8 cellular contexts compared by ENCODE assay signal in genomic region chr1:1069061-1069710, GRCh38. TPM values are rescaled to one million over a fixed set of nuclear protein-coding genes. Genes with fewer than 3 reads are reported as not detected.
DNase-seq lines count a peak whose midpoint lies in the region; ATAC-seq, FAIRE-seq and TF ChIP-seq lines count a peak whose summit lies in the region.

No MANE protein-coding gene starts in this region.

- peaks cover 3% of the 10 kb centered on the region for H3K4me1 ChIP-seq in osteoblast (ENCODE audit: insufficient read depth, low read length)
- peaks cover 10% of the 10 kb centered on the region for H3K4me1 ChIP-seq in testis

- H3K4me2 ChIP-seq in osteoblast (ENCODE audit: insufficient read depth, low read length), result peak overlapping the region; percentile 82

- FAIRE-seq in frontal cortex (lab: Jason Lieb, UNC), result no peak

- H3K27me3 ChIP-seq in osteoblast (ENCODE audit: insufficient read depth, low read length) (peaks cover 11% of the 10 kb centered on the region), testis (no peaks in the 10 kb centered on the region)

- CTCF ChIA-PET in RWPE1 (lab: Yijun Ruan, JAX), result interaction anchor here (0.6 to 3.0 kb wide), 2 partner anchors 8 to 68 kb away, joined by 3 to 11 read pairs; no protein-coding TSS in a partner anchor

- 1% methylated on average over 71 of the region's 75 CpGs; no CpG with 5 or more reads in 1 of the 2 donors for WGBS in testis, 2 donors

- H3K79me2 ChIP-seq in osteoblast (ENCODE audit: insufficient read depth, low read length), result no peaks in the 10 kb centered on the region

- TF ChIP-seq POLR2A in testis (IDR thresholded peaks at IDR 0.05), result no peak

- H2AFZ ChIP-seq in osteoblast (ENCODE audit: low read length), result peak overlapping the region; percentile 85

- no peaks in the 10 kb centered on the region for H4K20me1 ChIP-seq in osteoblast (ENCODE audit: insufficient read depth, low read length)

- in situ Hi-C loops in ACHN (cut with HindIII; ENCODE audit: low pct_ligation_motif_present, low pct_unique_long_range_greater_than_20kb, low sequenced_read_pairs), result no loop called here

- ATAC-seq in GM18858 (IDR thresholded peaks at IDR 0.05; ENCODE audit: unreplicated experiment), result peak; percentile 39

- no peak for TF ChIP-seq CTCF in RWPE1 (conservative IDR thresholded peaks at IDR 0.05; ENCODE audit: low read depth)
- TF ChIP-seq CTCF in osteoblast (IDR thresholded peaks at IDR 0.05; ENCODE audit: extremely low read depth, low read depth, low read length), result no peak
- TF ChIP-seq CTCF in testis (IDR thresholded peaks at IDR 0.05), result no peak

- peak; percentile 70 for DNase-seq in ACHN
- DNase-seq in HPDE6-E6E7 (ENCODE audit: extremely low spot score), result peak; percentile 58
- peak; percentile 86 for DNase-seq in RWPE1 (ENCODE audit: low spot score)
- DNase-seq in activated effector memory CD4-positive, alpha-beta T cell treated with anti-CD3 and anti-CD28 coated beads, Interleukin-2, amount 50 U/mL, for 16 hours, result peak; percentile 96
- peak; percentile 93 to 95 for DNase-seq in frontal cortex (ENCODE audit: low spot score in 2 of 2)
- peak; percentile 97 for DNase-seq in osteoblast (ENCODE audit: insufficient read length, low spot score, missing footprints)
- DNase-seq in testis, result peak; percentile 83

- H3K36me3 ChIP-seq in osteoblast (ENCODE audit: insufficient read depth, low read length) (no peaks in the 10 kb centered on the region), testis (ENCODE audit: low read depth, missing control alignments) (no peaks in the 10 kb centered on the region)

- intact Hi-C loops in testis (cut with DNase I; ENCODE audit: low total_unique reads), result loop anchor here (10.0 kb wide), 1 partner anchor 64 kb away; the partner anchor contains the start of gene HES4

- POLR2A ChIA-PET in RWPE1 (lab: Yijun Ruan, JAX; ENCODE audit: low non-redundant PET), result interaction anchor here (0.6 kb wide), 1 partner anchor 182 kb away, joined by 5 read pairs; no protein-coding TSS in a partner anchor

- H3K4me3 ChIP-seq in osteoblast (ENCODE audit: insufficient read depth, low read length), result peak overlapping the region; percentile 70
- H3K4me3 ChIP-seq in testis, result peak overlapping the region; percentile 45 to 66

- no peaks in the 10 kb centered on the region for H3K9me3 ChIP-seq in osteoblast (ENCODE audit: low read depth, low read length)
- H3K9me3 ChIP-seq in testis, result no peaks in the 10 kb centered on the region

- peak overlapping the region; percentile 68 for H3K27ac ChIP-seq in RWPE1
- H3K27ac ChIP-seq in osteoblast (ENCODE audit: low read depth, low read length), result no peak overlapping the region
- H3K27ac ChIP-seq in testis, result no peak overlapping the region

RNA-seq across cellular contexts. Expression of gene RNF223, which starts 4.9 kb away (rescaled TPM):
- total RNA-seq in frontal cortex, result not detected
- total RNA-seq in osteoblast, result not detected in 2 replicates
- under 1 TPM; 0.19 to 0.31 TPM for total RNA-seq in testis
- not detected for polyA plus RNA-seq in testis (ENCODE audit: insufficient read depth, low read depth, low replicate concordance)

RNA-seq across cellular contexts. Expression of gene C1orf159, which starts 46.7 kb away (rescaled TPM):
- total RNA-seq in frontal cortex (6.1 TPM), osteoblast (5.4 and 8.5 TPM in 2 replicates), testis (10 to 100 TPM; 50.7 to 68.3 TPM)
- polyA plus RNA-seq in testis (ENCODE audit: insufficient read depth, low read depth, low replicate concordance), result 40.7 TPM

RNA-seq across cellular contexts. Expression of gene AGRN, which starts 49.3 kb away (rescaled TPM):
- 51.8 TPM for total RNA-seq in frontal cortex
- total RNA-seq in osteoblast, result 14.7 and 30.0 TPM in 2 replicates
- total RNA-seq in testis, result 100 to 1,000 TPM in 1 of 2 donors, 10 to 100 TPM in 1; 99.4 to 108 TPM
- polyA plus RNA-seq in testis (ENCODE audit: insufficient read depth, low read depth, low replicate concordance), result 48.9 TPM

RNA-seq across cellular contexts. Expression of gene ISG15, which starts 55.9 kb away (rescaled TPM):
- total RNA-seq in frontal cortex (11.0 TPM), osteoblast (55.4 and 90.5 TPM in 2 replicates), testis (10 to 100 TPM; 22.8 to 24.0 TPM)
- polyA plus RNA-seq in testis (ENCODE audit: insufficient read depth, low read depth, low replicate concordance), result 16.6 TPM
